ENCODE assay signal across 8 cellular contexts in the genomic region with DNA sequence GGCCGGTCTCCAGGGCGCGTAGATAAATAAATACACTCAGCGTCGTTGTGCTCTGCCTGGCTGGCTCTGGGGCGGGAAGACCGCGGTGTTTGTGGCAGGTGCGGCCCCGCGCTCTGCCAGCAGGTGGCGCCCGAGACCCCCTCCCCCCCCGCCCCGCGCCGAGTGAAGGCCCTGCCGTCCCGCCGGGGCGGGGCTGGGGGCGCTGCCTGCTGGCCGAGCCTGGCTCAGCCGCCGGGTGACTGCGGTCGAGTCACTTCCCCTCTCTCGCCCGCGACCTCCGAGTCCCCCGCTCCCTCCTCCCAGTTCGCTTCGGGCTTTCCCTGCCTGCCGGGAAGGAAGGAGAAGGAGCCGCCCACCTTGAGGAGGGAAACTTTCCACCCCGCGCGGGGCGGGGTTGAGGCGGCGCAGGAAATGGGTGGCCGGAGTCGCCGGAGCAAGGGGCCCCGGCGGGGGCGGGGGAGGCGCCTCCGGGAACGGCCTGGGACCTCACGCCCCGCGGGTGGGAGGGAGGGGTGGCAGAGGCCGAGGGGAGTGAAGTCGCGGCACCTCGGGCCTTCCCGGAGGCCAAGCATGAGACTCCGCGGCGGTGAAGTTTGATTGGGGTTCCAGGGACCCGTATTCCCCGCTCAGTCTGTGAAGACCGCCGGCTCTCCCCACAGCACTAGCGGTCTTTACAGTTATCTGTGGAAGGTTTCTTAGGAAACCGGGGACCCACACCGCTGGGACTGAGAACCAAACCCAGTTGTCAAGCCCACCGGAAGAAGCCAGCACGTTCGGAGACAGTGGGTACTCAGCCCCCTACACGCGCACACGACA. TPM values are rescaled to one million over a fixed set of nuclear protein-coding genes. Genes with fewer than 3 reads are reported as not detected.
DNase-seq lines count a peak whose midpoint lies in the region; ATAC-seq and TF ChIP-seq lines count a peak whose summit lies in the region.

No MANE protein-coding gene starts in this region.

- ATAC-seq in GM19467 (IDR thresholded peaks at IDR 0.05; ENCODE audit: unreplicated experiment) (peak; percentile 28), thoracic aorta (ENCODE audit: insufficient number of reproducible peaks, low FRiP score, low read depth) (peak; percentile 13)

- H3K27ac ChIP-seq in SK-N-MC: peak overlapping the region; percentile 50; the same call in 1 of the 2 replicates
- peak overlapping the region; percentile 96 to 97 for H3K27ac ChIP-seq in thoracic aorta

- peaks cover 5% of the 10 kb centered on the region for H3K36me3 Mint-ChIP-seq in activated naive CD4-positive, alpha-beta T cell treated with anti-CD3 and anti-CD28 coated beads, Interleukin-2, amount 50 U/mL, for 24 hours
- H3K36me3 Mint-ChIP-seq in osteocyte (ENCODE audit: unreplicated experiment): peaks cover 2% of the 10 kb centered on the region

- H3K27me3 Mint-ChIP-seq in activated naive CD4-positive, alpha-beta T cell treated with anti-CD3 and anti-CD28 coated beads, Interleukin-2, amount 50 U/mL, for 24 hours: no peaks in the 10 kb centered on the region
- H3K27me3 Mint-ChIP-seq in osteocyte (ENCODE audit: unreplicated experiment): no peaks in the 10 kb centered on the region

- peaks cover 49% of the 10 kb centered on the region for H3K4me1 Mint-ChIP-seq in activated naive CD4-positive, alpha-beta T cell treated with anti-CD3 and anti-CD28 coated beads, Interleukin-2, amount 50 U/mL, for 24 hours
- H3K4me1 Mint-ChIP-seq in osteocyte (ENCODE audit: unreplicated experiment): peaks cover 65% of the 10 kb centered on the region

- peak overlapping the region; percentile 94 for H3K4me3 ChIP-seq in Jurkat, Clone E6-1 (ENCODE audit: low read length)
- peak overlapping the region; percentile 98 for H3K4me3 ChIP-seq in SK-N-MC
- H3K4me3 ChIP-seq in thoracic aorta: peak overlapping the region; percentile 93

- H3K9me3 ChIP-seq in SK-N-MC (ENCODE audit: low read depth, low read length): no peaks in the 10 kb centered on the region
- H3K9me3 ChIP-seq in thoracic aorta: no peaks in the 10 kb centered on the region

- no peaks in the 10 kb centered on the region for H3K9me3 Mint-ChIP-seq in activated naive CD4-positive, alpha-beta T cell treated with anti-CD3 and anti-CD28 coated beads, Interleukin-2, amount 50 U/mL, for 24 hours
- no peaks in the 10 kb centered on the region for H3K9me3 Mint-ChIP-seq in osteocyte (ENCODE audit: unreplicated experiment)

- DNase-seq in COLO829 (ENCODE audit: low spot score) (peak; percentile 96), SK-N-MC (ENCODE audit: low read depth, low spot score) (no peak), glomerular visceral epithelial cell (ENCODE audit: extremely low spot score) (peak; percentile 96), osteocyte (ENCODE audit: extremely low spot score, unreplicated experiment) (peak; percentile 98), thoracic aorta (ENCODE audit: low spot score) (peak; percentile 80)
- peak; percentile 83 for DNase-seq in Jurkat, Clone E6-1 (ENCODE audit: low read depth, low spot score)

- H3K36me3 ChIP-seq in SK-N-MC (ENCODE audit: insufficient read depth, low read length) (no peaks in the 10 kb centered on the region), thoracic aorta (peaks cover 3% of the 10 kb centered on the region)

- H3K4me1 ChIP-seq in thoracic aorta (ENCODE audit: control insufficient read depth in 1 of 2, low read depth in 2 of 2): peaks cover 38 to 62% of the 10 kb centered on the region in 2 donors

- H3K9ac ChIP-seq in SK-N-MC (ENCODE audit: insufficient read length): peak overlapping the region; percentile 47

- H3K27me3 ChIP-seq in thoracic aorta (replicated peaks; ENCODE audit: insufficient read depth): no peaks in the 10 kb centered on the region

- TF ChIP-seq CTCF in osteocyte (IDR thresholded peaks at IDR 0.05): peak; percentile 98
- peak; percentile 99 for TF ChIP-seq CTCF in thoracic aorta (IDR thresholded peaks at IDR 0.05)

- peak overlapping the region; percentile 90 for H3K4me3 Mint-ChIP-seq in activated naive CD4-positive, alpha-beta T cell treated with anti-CD3 and anti-CD28 coated beads, Interleukin-2, amount 50 U/mL, for 24 hours
- H3K4me3 Mint-ChIP-seq in osteocyte (ENCODE audit: unreplicated experiment): peak overlapping the region; percentile 76

- H3K27ac Mint-ChIP-seq in activated naive CD4-positive, alpha-beta T cell treated with anti-CD3 and anti-CD28 coated beads, Interleukin-2, amount 50 U/mL, for 24 hours: peak overlapping the region; percentile 86
- H3K27ac Mint-ChIP-seq in osteocyte (ENCODE audit: unreplicated experiment): peak overlapping the region; percentile 86

RNA-seq across cellular contexts. Expression of a gene that starts 1.5 kb away (rescaled TPM):
- polyA plus RNA-seq in Jurkat, Clone E6-1 (2012; ENCODE audit: insufficient read depth, insufficient read length): 37.5 TPM
- total RNA-seq in osteocyte (39.7 and 42.6 TPM in 2 replicates), thoracic aorta (100 to 1,000 TPM; 286 to 395 TPM)

RNA-seq across cellular contexts. Expression of a gene that starts 2.0 kb away (rescaled TPM):
- polyA plus RNA-seq in Jurkat, Clone E6-1 (2012; ENCODE audit: insufficient read depth, insufficient read length): 51.2 TPM
- total RNA-seq in osteocyte (84.2 and 92.1 TPM in 2 replicates), thoracic aorta (100 to 1,000 TPM in 1 of 2 donors, 10 to 100 TPM in 1; 53.3 to 127 TPM)

RNA-seq across cellular contexts. Expression of a gene that starts 4.1 kb away (rescaled TPM):
- polyA plus RNA-seq in Jurkat, Clone E6-1 (2012; ENCODE audit: insufficient read depth, insufficient read length): 115 TPM
- 31.3 and 32.7 TPM in 2 replicates for total RNA-seq in osteocyte
- 10 to 100 TPM; 38.4 to 51.7 TPM for total RNA-seq in thoracic aorta

RNA-seq across cellular contexts. Expression of a gene that starts 16.2 kb away (rescaled TPM):
- polyA plus RNA-seq in Jurkat, Clone E6-1 (2012; ENCODE audit: insufficient read depth, insufficient read length): 12.2 TPM
- 219 and 256 TPM in 2 replicates for total RNA-seq in osteocyte
- total RNA-seq in thoracic aorta: 100 to 1,000 TPM; 492 to 512 TPM

RNA-seq across cellular contexts. Expression of a gene that starts 21.2 kb away (rescaled TPM):
- polyA plus RNA-seq in Jurkat, Clone E6-1 (2012; ENCODE audit: insufficient read depth, insufficient read length): 1.4 TPM
- total RNA-seq in osteocyte: not detected in 2 replicates
- total RNA-seq in thoracic aorta: under 1 TPM in 1 of 2 donors, not detected in 1; 0.95 TPM
